ENCODE assay signal across 22 cellular contexts in the genomic region with DNA sequence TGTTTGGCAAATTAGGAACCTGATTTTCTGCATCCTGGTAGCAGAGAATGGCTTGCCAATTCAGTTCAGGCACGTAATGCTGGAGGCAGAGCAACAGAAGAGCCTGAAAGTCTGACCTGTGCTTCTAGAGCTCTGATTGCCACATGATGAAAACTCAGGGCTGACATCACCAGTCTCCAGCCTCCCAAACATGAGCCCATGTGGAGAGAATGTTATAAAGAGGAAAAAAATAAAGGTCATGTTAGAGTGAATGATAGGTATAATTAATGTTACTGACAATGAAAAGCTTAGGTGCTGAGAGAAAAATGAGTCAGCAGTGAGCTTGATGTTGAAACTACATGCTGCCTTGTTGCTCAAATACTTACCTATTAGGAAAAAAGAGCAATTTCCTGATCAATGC.
DNase-seq lines count a peak whose midpoint lies in the region; ATAC-seq and TF ChIP-seq lines count a peak whose summit lies in the region.
"Had no signal": no experiment of that assay in that cellular context is flagged by ENCODE, and none has a peak within 500 bp of the region (broad histone marks: within the 10 kb centered on the region; RNA-seq: fewer than 3 reads in every experiment).

No MANE protein-coding gene starts in this region.

- H3K9ac ChIP-seq in H9 (ENCODE audit: extremely low read depth, insufficient read length, low read length), result no peak overlapping the region

- intact Hi-C loops in Caco-2 (cut with micrococcal nuclease; ENCODE audit: unreplicated experiment), result no loop called here

- H3K27me3 Mint-ChIP-seq in H9 (ENCODE audit: low read depth) (no peaks in the 10 kb centered on the region; the same call in none of the 2 replicates), Caco-2 (ENCODE audit: insufficient read depth, unreplicated experiment) (peaks cover 5% of the 10 kb centered on the region), GM23338 (ENCODE audit: insufficient read depth, low read depth, poor library complexity) (peaks cover 3% of the 10 kb centered on the region)

- no peak overlapping the region for H3K4me2 ChIP-seq in H9 (ENCODE audit: insufficient read depth, insufficient read length, low read length)
- no peak overlapping the region for H3K4me2 ChIP-seq in GM23338

- H3F3A ChIP-seq in GM23338 (replicated peaks; ENCODE audit: low read depth), result no peaks in the 10 kb centered on the region

- H3K79me1 ChIP-seq in H9 (ENCODE audit: insufficient read depth, low read depth, low read length, poor library complexity, severe bottlenecking), result no peaks in the 10 kb centered on the region

- no CpG with 5 or more reads among the region's 1 CpG for WGBS in H9 (ENCODE audit: extremely low coverage, insufficient read length, low lambda C conversion rate)

- H3K23ac ChIP-seq in H9 (ENCODE audit: insufficient read length, low read depth, low read length), result no peak overlapping the region

- H3K4ac ChIP-seq in H9 (ENCODE audit: low read depth, low read length), result no peak overlapping the region

- H2BK20ac ChIP-seq in H9 (ENCODE audit: low read depth, low read length, poor library complexity, severe bottlenecking), result no peak overlapping the region

- no peak overlapping the region for H3K27ac Mint-ChIP-seq in H9
- H3K27ac Mint-ChIP-seq in Caco-2 (ENCODE audit: unreplicated experiment), result no peak overlapping the region
- no peak overlapping the region for H3K27ac Mint-ChIP-seq in GM23338
- H3K27ac Mint-ChIP-seq: CD8-positive, alpha-beta memory T cell; T-helper 1 cell treated with Interleukin-12 subunit alpha and Interleukin-12 subunit beta and Interleukin-4 antibody, amounts not matched to agents 30 μg/mL and 1 μg/mL, for 36 hours had no signal

- no peak overlapping the region for H3K18ac ChIP-seq in H9 (ENCODE audit: insufficient read length, low read depth, low read length)

- no TSS peak for BruUV-seq in Caco-2 (replicated peaks; lab: Mats Ljungman, UMichigan)

- H3K27ac ChIP-seq in H9 (ENCODE audit: insufficient read length, low read depth, low read length), result no peak overlapping the region
- H3K27ac ChIP-seq in GM23338 (ENCODE audit: low read depth), result no peak overlapping the region
- H3K27ac ChIP-seq: ovary, SJCRH30 had no signal

- H3K14ac ChIP-seq in H9 (ENCODE audit: insufficient read depth, low read length), result no peak overlapping the region

- no peak overlapping the region for H4K5ac ChIP-seq in H9 (ENCODE audit: insufficient read length, low read depth, low read length)

- H3K4me3 ChIP-seq in fibroblast of pulmonary artery (replicated peaks; ENCODE audit: low read depth, low read length), result no peak overlapping the region
- H3K4me3 ChIP-seq in retinal pigment epithelial cell (ENCODE audit: low read length), result no peak overlapping the region
- H3K4me3 ChIP-seq in Caco-2 (ENCODE audit: low read depth, low read length), result no peak overlapping the region
- H3K4me3 ChIP-seq in GM23338, result no peak overlapping the region
- H3K4me3 ChIP-seq: ovary, SJCRH30 had no signal

- no peaks in the 10 kb centered on the region for H3K27me3 ChIP-seq in H9 (ENCODE audit: insufficient read depth, low read length)
- no peaks in the 10 kb centered on the region for H3K27me3 ChIP-seq in Caco-2 (replicated peaks; ENCODE audit: control insufficient read depth, insufficient read depth, low read length)
- H3K27me3 ChIP-seq in GM23338 (ENCODE audit: insufficient read depth), result no peaks in the 10 kb centered on the region
- H3K27me3 ChIP-seq: ovary had no signal

- H3K36me3 Mint-ChIP-seq in H9 (ENCODE audit: insufficient read depth in 1 of 3, low read depth in 3 of 3) (no peaks in the 10 kb centered on the region), Caco-2 (ENCODE audit: insufficient read depth, unreplicated experiment) (no peaks in the 10 kb centered on the region), GM23338 (ENCODE audit: low read depth) (no peaks in the 10 kb centered on the region; the same call in 2 of the 3 replicates)
- H3K36me3 Mint-ChIP-seq: CD8-positive, alpha-beta memory T cell had no signal

- H3K4me1 ChIP-seq in H9 (ENCODE audit: insufficient read depth, low read length) (no peaks in the 10 kb centered on the region), Caco-2 (no peaks in the 10 kb centered on the region), GM23338 (ENCODE audit: insufficient read depth) (no peaks in the 10 kb centered on the region)
- H3K4me1 ChIP-seq: SJCRH30 had no signal

- H3K23me2 ChIP-seq in H9 (ENCODE audit: insufficient read length, low read depth, low read length, poor library complexity, severe bottlenecking), result no peaks in the 10 kb centered on the region

- no peaks in the 10 kb centered on the region for H3K9me3 ChIP-seq in H9 (ENCODE audit: control insufficient read depth, low read depth, low read length)
- no peaks in the 10 kb centered on the region for H3K9me3 ChIP-seq in Caco-2
- H3K9me3 ChIP-seq: ovary, SJCRH30 had no signal

- no peak overlapping the region for H2BK120ac ChIP-seq in H9 (ENCODE audit: low read depth, low read length, poor library complexity, severe bottlenecking)

- H4K20me1 ChIP-seq in H9 (ENCODE audit: control insufficient read depth, insufficient read depth, insufficient read length) (no peaks in the 10 kb centered on the region), GM23338 (replicated peaks; ENCODE audit: insufficient read depth) (no peaks in the 10 kb centered on the region)

- DNase-seq in M059J (ENCODE audit: low read depth), result peak; percentile 5
- DNase-seq in astrocyte of the hippocampus (ENCODE audit: low read depth, low spot score), result peak; percentile 8
- peak; percentile 10 for DNase-seq in fibroblast of pulmonary artery (ENCODE audit: low read depth)
- DNase-seq in retinal pigment epithelial cell (ENCODE audit: low read depth), result peak; percentile 68
- no peak for DNase-seq in H9
- DNase-seq in Caco-2, result no peak
- DNase-seq in NOMO-1 (lab: John Stamatoyannopoulos, UW; ENCODE audit: unreplicated experiment in 2 of 2), result no peak
- DNase-seq in GM23338 (ENCODE audit: low spot score), result no peak
- DNase-seq: activated CD4-positive, alpha-beta T cell treated with anti-CD3 and anti-CD28 coated beads, Interleukin-2, amount 50 U/mL, for 4 hours; CD8-positive, alpha-beta memory T cell; cortex of kidney; DND-41; glutamatergic neuron; KG1; NCI-H187 treated with DMSO at 0.1 percent for 48 hours; NCI-H524; ovary; SJCRH30; stimulated activated CD4-positive, alpha-beta T cell treated with anti-CD3 and anti-CD28 coated beads, Interleukin-2, amount 100 ng/mL, for 24 hours; stimulated activated naive CD8-positive, alpha-beta T cell treated with anti-CD3 and anti-CD28 coated beads, Interleukin-15, Interleukin-2, amounts not matched to agents 100 U/mL and 50 U/mL, for 24 hours had no signal

- H3K4me1 Mint-ChIP-seq in H9, result no peaks in the 10 kb centered on the region
- H3K4me1 Mint-ChIP-seq in Caco-2 (ENCODE audit: low read depth, unreplicated experiment), result no peaks in the 10 kb centered on the region
- H3K4me1 Mint-ChIP-seq in GM23338, result no peaks in the 10 kb centered on the region
- H3K4me1 Mint-ChIP-seq: CD8-positive, alpha-beta memory T cell had no signal

- 0 out of 2 replicates have a peak, but pooled peaks cover 3% of the 10 kb centered on the region for H3K9me2 ChIP-seq in GM23338 (ENCODE audit: insufficient read depth)

- H3K9me3 Mint-ChIP-seq in H9 (no peaks in the 10 kb centered on the region), Caco-2 (ENCODE audit: unreplicated experiment) (no peaks in the 10 kb centered on the region), GM23338 (no peaks in the 10 kb centered on the region)

- H4K91ac ChIP-seq in H9 (ENCODE audit: insufficient read length, low read depth, low read length), result no peak overlapping the region

- H3K79me2 ChIP-seq in H9 (ENCODE audit: insufficient read depth, low read length) (no peaks in the 10 kb centered on the region), GM23338 (replicated peaks; ENCODE audit: insufficient read depth) (no peaks in the 10 kb centered on the region)

- H2BK15ac ChIP-seq in H9 (ENCODE audit: low read depth, low read length), result no peak overlapping the region

- TF ChIP-seq CTCF in fibroblast of pulmonary artery (IDR thresholded peaks at IDR 0.05; ENCODE audit: low read length, missing control alignments) (no peak), retinal pigment epithelial cell (conservative IDR thresholded peaks at IDR 0.05; ENCODE audit: low read depth, low read length) (no peak), H9 (conservative IDR thresholded peaks at IDR 0.05) (no peak), Caco-2 (IDR thresholded peaks at IDR 0.05; ENCODE audit: insufficient read depth in 1 of 2, low read depth in 1 of 2, low read length in 1 of 2, severe bottlenecking in 1 of 2, unreplicated experiment in 1 of 2) (no peak), GM23338 (conservative IDR thresholded peaks at IDR 0.05; ENCODE audit: low read depth in 2 of 2) (no peak)

- no peaks in the 10 kb centered on the region for H3K36me3 ChIP-seq in Caco-2 (ENCODE audit: control insufficient read depth, insufficient read depth, low read length)
- H3K36me3 ChIP-seq in GM23338 (ENCODE audit: insufficient read depth), result no peaks in the 10 kb centered on the region
- H3K36me3 ChIP-seq: ovary, SJCRH30 had no signal

- no peak for ATAC-seq in GM23338
- ATAC-seq: sciatic nerve; stimulated activated naive CD8-positive, alpha-beta T cell treated with anti-CD3 and anti-CD28 coated beads, Interleukin-15, Interleukin-2, amounts not matched to agents 100 U/mL and 50 U/mL, for 24 hours had no signal

- H2AFZ ChIP-seq in H9 (ENCODE audit: low read length) (no peak overlapping the region), GM23338 (no peak overlapping the region)

- H4K8ac ChIP-seq in H9 (replicated peaks; ENCODE audit: insufficient read length, low read depth, low read length), result no peak overlapping the region

- no peak overlapping the region for H2BK12ac ChIP-seq in H9 (ENCODE audit: insufficient read length, low read depth, low read length)

- CTCF ChIA-PET in Caco-2 (lab: Charles Lee), result no interaction called here

- H3T11ph ChIP-seq in H9 (ENCODE audit: low read length), result no peak overlapping the region

- H3K56ac ChIP-seq in H9 (ENCODE audit: insufficient read length, low read depth, low read length), result no peak overlapping the region

- POLR2A ChIA-PET in Caco-2 (lab: Charles Lee), result no interaction called here

- no peak overlapping the region for H3K4me3 Mint-ChIP-seq in H9
- H3K4me3 Mint-ChIP-seq in Caco-2 (ENCODE audit: unreplicated experiment), result no peak overlapping the region
- H3K4me3 Mint-ChIP-seq in GM23338, result no peak overlapping the region
- H3K4me3 Mint-ChIP-seq: CD8-positive, alpha-beta memory T cell; T-helper 1 cell treated with Interleukin-12 subunit alpha and Interleukin-12 subunit beta and Interleukin-4 antibody, amounts not matched to agents 30 μg/mL and 1 μg/mL, for 36 hours had no signal

- H2BK5ac ChIP-seq in H9 (ENCODE audit: insufficient read length, low read length), result no peak overlapping the region

- H2AK5ac ChIP-seq in H9 (ENCODE audit: insufficient read length, low read length), result no peak overlapping the region

TF ChIP-seq in GM23338, 12 proteins besides CTCF, POLR2A, EP300 and RAD21:
- no peak for TF ChIP-seq ZNF114 (CRISPR knock-in tag; IDR thresholded peaks at IDR 0.05)
- TF ChIP-seq NANOG (IDR thresholded peaks at IDR 0.05; ENCODE audit: borderline replicate concordance), result no peak

Comparison
In these comparisons a context has a peak if more than half of its experiments do, and no peak if none do; other contexts are left out.
1. DNase-seq: peak in M059J (single experiment), astrocyte of the hippocampus (single experiment), fibroblast of pulmonary artery (single experiment) and retinal pigment epithelial cell (single experiment); none in H9 (single experiment), Caco-2 (0 of 2), NOMO-1 (0 of 2) and GM23338 (single experiment).